ENCODE assay signal across 9 cellular contexts in genomic region chr6:27604986-27605385, GRCh38.
DNase-seq lines count a peak whose midpoint lies in the region; ATAC-seq and TF ChIP-seq lines count a peak whose summit lies in the region.
"Had no signal": no experiment of that assay in that cellular context is flagged by ENCODE, and none has a peak within 500 bp of the region (broad histone marks: within the 10 kb centered on the region; RNA-seq: fewer than 3 reads in every experiment).

No MANE protein-coding gene starts in this region.

- H3K36me3 Mint-ChIP-seq in brain, result no peaks in the 10 kb centered on the region
- peaks cover 0 to 21% (median 5%) of the 10 kb centered on the region in 5 donors for H3K36me3 Mint-ChIP-seq in naive thymus-derived CD4-positive, alpha-beta T cell
- H3K36me3 Mint-ChIP-seq in immature natural killer cell, result peaks cover 0 to 8% (median 0%) of the 10 kb centered on the region in 3 donors

- peak overlapping the region; percentile 70 for H3K9ac ChIP-seq in HUES64 (ENCODE audit: low read depth, low read length)

- no peak for ATAC-seq in naive thymus-derived CD4-positive, alpha-beta T cell
- no peak for ATAC-seq in HG02981 (IDR thresholded peaks at IDR 0.05; ENCODE audit: unreplicated experiment)
- ATAC-seq in HG03175 (IDR thresholded peaks at IDR 0.05; ENCODE audit: unreplicated experiment), result no peak
- ATAC-seq: heart left ventricle had no signal

- TF ChIP-seq CTCF in brain (conservative IDR thresholded peaks at IDR 0.05), result no peak

- H3K4me1 Mint-ChIP-seq in brain (peaks cover 28% of the 10 kb centered on the region), immature natural killer cell (peaks cover 6 to 8% of the 10 kb centered on the region in 2 donors)
- peaks cover 0 to 29% (median 18%) of the 10 kb centered on the region in 7 donors for H3K4me1 Mint-ChIP-seq in naive thymus-derived CD4-positive, alpha-beta T cell

- peaks cover 2 to 21% (median 13%) of the 10 kb centered on the region in 5 experiments for H3K9me3 Mint-ChIP-seq in brain
- peaks cover 0 to 62% (median 20%) of the 10 kb centered on the region in 11 donors for H3K9me3 Mint-ChIP-seq in naive thymus-derived CD4-positive, alpha-beta T cell
- H3K9me3 Mint-ChIP-seq in immature natural killer cell, result peaks cover 0 to 20% (median 9%) of the 10 kb centered on the region in 6 donors

- peaks cover 28% of the 10 kb centered on the region for H3K27me3 ChIP-seq in HUES64 (ENCODE audit: insufficient read depth, low read length)
- H3K27me3 ChIP-seq in naive thymus-derived CD4-positive, alpha-beta T cell (ENCODE audit: control insufficient read depth in 2 of 2, insufficient read depth in 2 of 2, low read length in 2 of 2), result peaks cover 10 to 26% of the 10 kb centered on the region in 2 donors

- peak overlapping the region; percentile 85 for H3K4me3 ChIP-seq in HUES64 (ENCODE audit: low read length)
- H3K4me3 ChIP-seq in naive thymus-derived CD4-positive, alpha-beta T cell (ENCODE audit: low read length), result no peak overlapping the region
- H3K4me3 ChIP-seq: heart left ventricle had no signal

- H3K4me3 Mint-ChIP-seq in brain (peak overlapping the region; percentile 60 to 90 (median 87)), immature natural killer cell (peak overlapping the region in 1 of 5 donors; percentile 11)
- H3K4me3 Mint-ChIP-seq in naive thymus-derived CD4-positive, alpha-beta T cell, result peak overlapping the region in 7 of 10 donors; percentile 7 to 59 (median 29)

- DNase-seq in ELR (ENCODE audit: low read depth) (peak; percentile 62), immature natural killer cell (no peak), NCI-H187 treated with DMSO at 0.1 percent for 48 hours (lab: John Stamatoyannopoulos, UW) (no peak)
- no peak for DNase-seq in naive thymus-derived CD4-positive, alpha-beta T cell
- DNase-seq: heart left ventricle had no signal

- CTCF ChIA-PET in naive thymus-derived CD4-positive, alpha-beta T cell (lab: Charles Lee), result no interaction called here

- POLR2A ChIA-PET in naive thymus-derived CD4-positive, alpha-beta T cell (lab: Charles Lee), result no interaction called here

- H3K9me3 ChIP-seq in HUES64 (ENCODE audit: insufficient read depth, low read depth, low read length), result no peaks in the 10 kb centered on the region
- H3K9me3 ChIP-seq in naive thymus-derived CD4-positive, alpha-beta T cell (ENCODE audit: control insufficient read depth in 2 of 3, low read length in 3 of 3), result peaks cover 0 to 12% (median 0%) of the 10 kb centered on the region in 3 experiments
- H3K9me3 ChIP-seq: heart left ventricle had no signal

- WGBS in HUES64, result 1% methylated on average over 12 of the region's 13 CpGs

- H3K27ac Mint-ChIP-seq in brain (peak overlapping the region in 3 of 5 experiments; percentile 30 to 87 (median 68)), immature natural killer cell (no peak overlapping the region)
- H3K27ac Mint-ChIP-seq in naive thymus-derived CD4-positive, alpha-beta T cell, result peak overlapping the region in 2 of 9 donors; percentile 16 to 82

- no peak overlapping the region for H3K27ac ChIP-seq in HUES64 (ENCODE audit: low read depth, low read length)
- H3K27ac ChIP-seq in naive thymus-derived CD4-positive, alpha-beta T cell (ENCODE audit: low read depth, low read length), result no peak overlapping the region
- H3K27ac ChIP-seq: heart left ventricle had no signal

- intact Hi-C loops in naive thymus-derived CD4-positive, alpha-beta T cell (cut with micrococcal nuclease), result loop anchor here (2.0 to 10.0 kb wide), 4 partner anchors 62 to 440 kb away; partner anchors contain the start of gene POM121L2 (in 1 of the 2)

- H3K36me3 ChIP-seq in HUES64 (ENCODE audit: insufficient read depth, low read length), result no peaks in the 10 kb centered on the region
- H3K36me3 ChIP-seq in naive thymus-derived CD4-positive, alpha-beta T cell (ENCODE audit: control insufficient read depth in 2 of 3, insufficient read depth in 3 of 3, low read length in 3 of 3), result no peaks in the 10 kb centered on the region
- H3K36me3 ChIP-seq: heart left ventricle had no signal

- no peaks in the 10 kb centered on the region; the same call in 1 of the 2 replicates for H3K4me1 ChIP-seq in HUES64 (ENCODE audit: insufficient read depth, low read length)
- peaks cover 0 to 4% of the 10 kb centered on the region in 2 donors for H3K4me1 ChIP-seq in naive thymus-derived CD4-positive, alpha-beta T cell (ENCODE audit: control insufficient read depth in 2 of 2, insufficient read depth in 2 of 2, low read length in 2 of 2)

- H3K27me3 Mint-ChIP-seq in brain (peaks cover 80% of the 10 kb centered on the region), immature natural killer cell (ENCODE audit: low read depth in 3 of 3) (peaks cover 26 to 52% (median 52%) of the 10 kb centered on the region in 3 donors)
- H3K27me3 Mint-ChIP-seq in naive thymus-derived CD4-positive, alpha-beta T cell, result peaks cover 43 to 74% (median 59%) of the 10 kb centered on the region in 5 donors

Comparison
In these comparisons a context has a peak if more than half of its experiments do, and no peak if none do; other contexts are left out.
1. H3K27ac Mint-ChIP-seq: peak in brain (3 of 5); none in immature natural killer cell (0 of 6).